In the genomic region with DNA sequence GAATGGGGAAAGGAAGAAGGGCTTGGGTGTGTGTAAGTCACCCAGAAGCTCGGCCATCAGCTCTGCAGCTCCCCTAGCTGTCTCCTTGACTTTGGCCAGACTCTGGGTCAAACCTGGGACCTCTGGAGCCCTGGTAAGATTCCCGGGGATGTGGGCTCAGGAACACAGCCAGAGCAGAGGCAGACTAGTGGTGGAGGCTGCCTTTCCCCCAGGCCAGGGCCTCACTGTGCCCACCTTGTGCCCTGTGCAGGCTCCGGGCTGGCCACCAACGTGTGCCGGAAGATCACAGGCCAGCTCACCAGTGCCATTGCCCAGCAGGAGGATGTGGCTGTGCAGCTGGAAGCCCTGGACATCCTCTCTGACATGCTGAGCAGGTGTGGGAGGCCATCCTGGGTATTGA, we compare ENCODE assay signal across 20 cellular contexts. TPM values are rescaled to one million over a fixed set of nuclear protein-coding genes. Genes with fewer than 3 reads are reported as not detected.
DNase-seq lines count a peak whose midpoint lies in the region; ATAC-seq and TF ChIP-seq lines count a peak whose summit lies in the region.
"Had no signal": no experiment of that assay in that cellular context is flagged by ENCODE, and none has a peak within 500 bp of the region (broad histone marks: within the 10 kb centered on the region; RNA-seq: fewer than 3 reads in every experiment).

No MANE protein-coding gene starts in this region.

- H3K4me1 ChIP-seq in right atrium auricular region (peaks cover 0 to 43% of the 10 kb centered on the region in 2 donors), gastroesophageal sphincter (peaks cover 0 to 21% (median 10%) of the 10 kb centered on the region in 3 donors), gastrocnemius medialis (peaks cover 48 to 51% of the 10 kb centered on the region in 2 donors), lower lobe of right lung (peaks cover 8% of the 10 kb centered on the region)

- no peaks in the 10 kb centered on the region for H3K36me3 Mint-ChIP-seq in activated CD4-positive, alpha-beta T cell treated with anti-CD3 and anti-CD28 coated beads for 36 hours (ENCODE audit: low read depth)
- H3K36me3 Mint-ChIP-seq: CD4-positive, CD25-positive, alpha-beta regulatory T cell had no signal

- TF ChIP-seq EP300 in gastroesophageal sphincter (IDR thresholded peaks at IDR 0.05), result no peak

- WGBS in gastroesophageal sphincter (ENCODE audit: low coverage in 1 of 2), 2 donors, result 86% methylated on average over 1 of the region's 5 CpGs; no CpG with 5 or more reads in 1 of the 2 donors

- no peaks in the 10 kb centered on the region for H3K27me3 Mint-ChIP-seq in activated CD4-positive, alpha-beta T cell treated with anti-CD3 and anti-CD28 coated beads for 36 hours

- no peak overlapping the region for H3K4me3 Mint-ChIP-seq in activated CD4-positive, alpha-beta T cell treated with anti-CD3 and anti-CD28 coated beads for 36 hours

- intact Hi-C loops in left ventricle myocardium superior (cut with micrococcal nuclease) (no loop called here), gastrocnemius medialis (cut with DNase I; ENCODE audit: low total_unique reads) (loop anchor here (2.0 kb wide), 1 partner anchor 25 kb away; no protein-coding TSS in a partner anchor), lower lobe of right lung (cut with DNase I) (no loop called here)
- intact Hi-C loops in activated CD4-positive, alpha-beta T cell treated with anti-CD3 and anti-CD28 coated beads for 36 hours (cut with DNase I, micrococcal nuclease), result no loop called here

- H3K4me3 ChIP-seq in right atrium auricular region (no peak overlapping the region), gastroesophageal sphincter (no peak overlapping the region), gastrocnemius medialis (no peak overlapping the region), lower lobe of right lung (no peak overlapping the region)

- TF ChIP-seq CTCF in right atrium auricular region (IDR thresholded peaks at IDR 0.05), result no peak
- TF ChIP-seq CTCF in gastroesophageal sphincter (IDR thresholded peaks at IDR 0.05), result no peak
- TF ChIP-seq CTCF in gastrocnemius medialis (IDR thresholded peaks at IDR 0.05 in 4 of 5, conservative IDR thresholded peaks at IDR 0.05 in 1 of 5), result no peak
- no peak for TF ChIP-seq CTCF in lower lobe of right lung (IDR thresholded peaks at IDR 0.05)

- ATAC-seq in left ventricle myocardium superior (no peak), gastroesophageal sphincter (no peak), gastrocnemius medialis (no peak), lower lobe of right lung (no peak)
- ATAC-seq in activated CD4-positive, alpha-beta T cell treated with anti-CD3 and anti-CD28 coated beads for 36 hours, result no peak

- H3K4me1 Mint-ChIP-seq in activated CD4-positive, alpha-beta T cell treated with anti-CD3 and anti-CD28 coated beads for 36 hours, result peaks cover 6% of the 10 kb centered on the region

- H3K9me3 ChIP-seq in right atrium auricular region, result no peaks in the 10 kb centered on the region
- no peaks in the 10 kb centered on the region for H3K9me3 ChIP-seq in gastroesophageal sphincter
- no peaks in the 10 kb centered on the region for H3K9me3 ChIP-seq in gastrocnemius medialis
- no peaks in the 10 kb centered on the region for H3K9me3 ChIP-seq in lower lobe of right lung

- CTCF ChIA-PET in activated CD4-positive, alpha-beta T cell treated with anti-CD3 and anti-CD28 coated beads for 36 hours (lab: Charles Lee), result interaction anchor here (0.7 to 4.9 kb wide), 6 partner anchors 10 to 87 kb away, joined by 3 to 49 read pairs (median 6); partner anchors contain the start of genes CAND2 and RPL32

- no peak overlapping the region for H3K27ac Mint-ChIP-seq in activated CD4-positive, alpha-beta T cell treated with anti-CD3 and anti-CD28 coated beads for 36 hours

- peak overlapping the region; percentile 27 to 43 for H3K27ac ChIP-seq in right atrium auricular region
- peak overlapping the region in 3 of 4 donors; percentile 3 to 85 (median 78) for H3K27ac ChIP-seq in gastroesophageal sphincter
- H3K27ac ChIP-seq in gastrocnemius medialis, result peak overlapping the region; percentile 71 to 99 (median 92)
- no peak overlapping the region for H3K27ac ChIP-seq in lower lobe of right lung
- H3K27ac ChIP-seq: RWPE1 had no signal

- no peaks in the 10 kb centered on the region for H3K9me3 Mint-ChIP-seq in activated CD4-positive, alpha-beta T cell treated with anti-CD3 and anti-CD28 coated beads for 36 hours (ENCODE audit: low read depth)

- POLR2A ChIA-PET in activated CD4-positive, alpha-beta T cell treated with anti-CD3 and anti-CD28 coated beads for 36 hours (lab: Charles Lee), result interaction anchor here (1.1 to 3.5 kb wide), 2 partner anchors 25 to 34 kb away, joined by 3 to 24 read pairs; partner anchors contain the start of gene RPL32

- H3K27me3 ChIP-seq in right atrium auricular region (no peaks in the 10 kb centered on the region), gastroesophageal sphincter (no peaks in the 10 kb centered on the region), gastrocnemius medialis (no peaks in the 10 kb centered on the region), lower lobe of right lung (ENCODE audit: low read depth) (no peaks in the 10 kb centered on the region)

- no peak for DNase-seq in right atrium auricular region (ENCODE audit: low spot score)
- DNase-seq in left ventricle myocardium superior, result no peak
- peak in 1 of 2 donors; percentile 11 for DNase-seq in gastrocnemius medialis
- no peak for DNase-seq in NCI-H1048 (lab: John Stamatoyannopoulos, UW)
- DNase-seq in lower lobe of right lung, result no peak
- no peak for DNase-seq in activated CD4-positive, alpha-beta T cell treated with anti-CD3 and anti-CD28 coated beads for 36 hours
- DNase-seq: CD4-positive, CD25-positive, alpha-beta regulatory T cell; COR-L47; DMS79; H7; IMR-90; NCI-H1105 treated with DMSO at 0.1 percent for 48 hours; NCI-H2029 treated with DMSO at 0.1 percent for 48 hours; NCI-H226; NCI-H510A treated with DMSO at 0.1 percent for 48 hours; NCI-H774; NK-92 treated with Interleukin-12 subunit alpha and Interleukin-12 subunit beta, amount 100 ng/mL, for 24 hours had no signal

- in situ Hi-C loops in gastrocnemius medialis (cut with MboI; ENCODE audit: low sequenced_read_pairs in 4 of 4), result no loop called here

- H3K36me3 ChIP-seq in right atrium auricular region (peaks cover 49% of the 10 kb centered on the region), gastroesophageal sphincter (peaks cover 0 to 63% of the 10 kb centered on the region in 2 donors), gastrocnemius medialis (peaks cover 0 to 46% of the 10 kb centered on the region in 2 donors), lower lobe of right lung (peaks cover 9% of the 10 kb centered on the region)

- no peak for TF ChIP-seq POLR2A in gastroesophageal sphincter (IDR thresholded peaks at IDR 0.05)
- no peak for TF ChIP-seq POLR2A in gastrocnemius medialis (IDR thresholded peaks at IDR 0.05)

RNA-seq across cellular contexts. Expression of gene CAND2, which starts 11.5 kb away (rescaled TPM):
- total RNA-seq in right atrium auricular region (10 to 100 TPM; 45.2 to 77.4 TPM), left ventricle myocardium superior (69.2 TPM), gastroesophageal sphincter (10 to 100 TPM; 11.5 to 29.9 (median 19.4) TPM), gastrocnemius medialis (100 to 1,000 TPM; 133 to 308 (median 181) TPM), lower lobe of right lung (6.4 TPM)
- total RNA-seq in activated CD4-positive, alpha-beta T cell treated with anti-CD3 and anti-CD28 coated beads for 36 hours, result 1 to 10 TPM; 2.1 to 2.2 TPM

RNA-seq across cellular contexts. Expression of gene RPL32, which starts 33.4 kb away (rescaled TPM):
- 100 to 1,000 TPM; 626 to 829 TPM for total RNA-seq in right atrium auricular region
- total RNA-seq in left ventricle myocardium superior, result 931 TPM
- total RNA-seq in gastroesophageal sphincter, result 100 to 1,000 TPM; 679 to 924 (median 775) TPM
- total RNA-seq in gastrocnemius medialis, result 1,000 to 10,000 TPM in 2 of 4 donors, 100 to 1,000 TPM in 2; 765 to 1,204 (median 990) TPM
- 1,243 TPM for total RNA-seq in lower lobe of right lung
- 1,000 to 10,000 TPM; 2,842 to 4,727 TPM for total RNA-seq in activated CD4-positive, alpha-beta T cell treated with anti-CD3 and anti-CD28 coated beads for 36 hours

RNA-seq across cellular contexts. Expression of gene TMEM40, which starts 48.9 kb away (rescaled TPM):
- total RNA-seq in right atrium auricular region (1 to 10 TPM; 1.8 to 2.3 TPM), left ventricle myocardium superior (2.8 TPM), gastroesophageal sphincter (1 to 10 TPM in 1 of 4 donors, not detected in 3; 3.0 TPM), gastrocnemius medialis (1 to 10 TPM in 1 of 4 donors, under 1 TPM in 1, not detected in 2; 0.62 to 1.2 TPM), lower lobe of right lung (1.0 TPM)
- total RNA-seq in activated CD4-positive, alpha-beta T cell treated with anti-CD3 and anti-CD28 coated beads for 36 hours, result not detected
- total RNA-seq: A673, H7, IMR-90 had no signal
